13 cellular contexts compared by ENCODE assay signal in the genomic region with DNA sequence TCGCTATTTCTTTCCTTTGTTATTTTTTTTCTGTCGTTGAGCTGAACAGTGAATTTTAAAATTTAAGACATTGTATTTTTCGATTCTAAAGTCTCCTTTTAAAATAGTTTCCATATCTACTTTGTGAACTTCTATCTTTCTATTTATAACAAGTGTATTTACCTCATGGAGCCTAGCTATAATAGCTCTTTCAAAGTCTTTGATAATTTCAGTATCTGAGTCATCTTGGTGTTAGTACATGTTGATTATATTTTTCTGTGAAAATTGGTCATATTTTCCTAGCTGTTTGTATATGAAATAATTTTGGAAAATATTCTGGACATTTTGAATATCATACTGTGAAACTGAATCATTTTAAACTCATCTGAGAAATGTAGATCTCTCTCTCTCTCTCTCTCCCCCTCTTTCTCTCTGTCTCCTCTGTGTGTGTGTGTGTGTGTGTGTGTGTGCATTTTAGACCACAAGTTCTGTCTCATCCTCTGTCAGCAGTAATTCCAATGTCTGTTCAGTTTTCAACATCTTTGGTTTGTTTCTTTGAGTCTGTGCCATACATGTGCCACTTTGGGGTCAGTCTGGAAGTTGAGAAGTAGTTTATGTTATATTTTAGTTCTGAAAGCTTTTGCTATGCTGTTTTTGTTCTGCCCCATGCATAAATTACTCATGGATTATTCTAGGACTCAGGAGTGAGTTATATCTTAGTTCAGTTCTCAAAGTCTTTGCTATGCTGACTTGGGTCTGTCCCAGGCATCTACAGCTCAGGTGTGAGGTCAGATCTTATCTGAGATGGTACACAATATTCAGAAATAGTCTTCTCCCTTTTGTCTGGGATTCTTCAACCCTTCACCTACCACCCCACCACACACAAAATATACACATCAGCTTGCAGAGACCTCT.
"Had no signal": no experiment of that assay in that cellular context is flagged by ENCODE, and none has a peak within 500 bp of the region (broad histone marks: within the 10 kb centered on the region; RNA-seq: fewer than 3 reads in every experiment).

No MANE protein-coding gene starts in this region.

- H3K36me3 Mint-ChIP-seq: naive B cell, type B pancreatic cell had no signal

- H3K27me3 ChIP-seq: cardiac muscle cell, right atrium auricular region, stomach had no signal

- H3K4me3 Mint-ChIP-seq: naive B cell, neural crest cell, type B pancreatic cell had no signal

- ATAC-seq: mucosa of descending colon, Right ventricle myocardium inferior had no signal

- H3K4me1 ChIP-seq: right atrium auricular region, stomach had no signal

- DNase-seq: activated naive CD4-positive, alpha-beta T cell treated with anti-CD3 and anti-CD28 coated beads, Interleukin-2, amount 50 U/mL, for 16 hours; amniotic stem cell; naive B cell; stimulated activated CD8-positive, alpha-beta memory T cell treated with anti-CD3 and anti-CD28 coated beads, Interleukin-4, amount 100 ng/mL, for 48 hours; stomach had no signal

- H3K27ac ChIP-seq: cardiac muscle cell, right atrium auricular region, skin epidermis, stomach had no signal

- H3K27ac Mint-ChIP-seq: naive B cell, progenitor cell of endocrine pancreas, type B pancreatic cell had no signal

- H3K9me3 ChIP-seq: mucosa of descending colon, right atrium auricular region, stomach had no signal

- H3K27me3 Mint-ChIP-seq: naive B cell, progenitor cell of endocrine pancreas, type B pancreatic cell had no signal

- H3K4me3 ChIP-seq: cardiac muscle cell, mucosa of descending colon, right atrium auricular region, skin epidermis, stomach had no signal

- H3K4me1 Mint-ChIP-seq: neural crest cell had no signal

- H3K36me3 ChIP-seq: cardiac muscle cell, right atrium auricular region, stomach had no signal
